ENCODE assay signal across 13 cellular contexts in genomic region chr3:123287051-123287961, GRCh38.
DNase-seq lines count a peak whose midpoint lies in the region; TF ChIP-seq lines count a peak whose summit lies in the region.
"Had no signal": no experiment of that assay in that cellular context is flagged by ENCODE, and none has a peak within 500 bp of the region (broad histone marks: within the 10 kb centered on the region; RNA-seq: fewer than 3 reads in every experiment).

No MANE protein-coding gene starts in this region.

- H3K36me3 Mint-ChIP-seq in osteocyte (ENCODE audit: unreplicated experiment) = peaks cover 8% of the 10 kb centered on the region
- H3K36me3 Mint-ChIP-seq in endothelial cell (ENCODE audit: low read depth, unreplicated experiment) = peaks cover 3% of the 10 kb centered on the region
- H3K36me3 Mint-ChIP-seq: CD8-positive, alpha-beta T cell had no signal

- no TSS peak for BruUV-seq in mammary epithelial cell (replicated peaks; lab: Mats Ljungman, UMichigan)

- no peaks in the 10 kb centered on the region for H3K79me2 ChIP-seq in mammary epithelial cell (ENCODE audit: insufficient read depth, low read length)

- peaks cover 14% of the 10 kb centered on the region; the same call in 1 of the 2 replicates for H4K20me1 ChIP-seq in BLaER1
- H4K20me1 ChIP-seq in mammary epithelial cell (ENCODE audit: insufficient read depth, low read length) = no peaks in the 10 kb centered on the region

- H3K27ac Mint-ChIP-seq in osteocyte (ENCODE audit: unreplicated experiment) = no peak overlapping the region
- no peak overlapping the region for H3K27ac Mint-ChIP-seq in endothelial cell (ENCODE audit: unreplicated experiment)
- H3K27ac Mint-ChIP-seq: CD8-positive, alpha-beta T cell had no signal

- H3K4me1 ChIP-seq in BLaER1 = peaks cover 38% of the 10 kb centered on the region
- no peaks in the 10 kb centered on the region for H3K4me1 ChIP-seq in uterus
- H3K4me1 ChIP-seq in mammary epithelial cell (ENCODE audit: insufficient read depth, low read length) = peaks cover 9% of the 10 kb centered on the region

- CTCF ChIA-PET in mammary epithelial cell (lab: Charles Lee; ENCODE audit: low non-redundant PET) = no interaction called here

- dilution Hi-C loops in mammary epithelial cell (cut with HindIII; ENCODE audit: low sequenced_read_pairs) = no loop called here

- no peak overlapping the region for H3K27ac ChIP-seq in BLaER1
- H3K27ac ChIP-seq in cingulate gyrus (ENCODE audit: low read depth, low read length) = peak overlapping the region; percentile 10
- H3K27ac ChIP-seq in uterus = no peak overlapping the region
- H3K27ac ChIP-seq in mammary epithelial cell (ENCODE audit: insufficient read depth, low read depth, low read length) = no peak overlapping the region
- H3K27ac ChIP-seq: KMS-11 had no signal

- TF ChIP-seq CTCF in osteocyte (IDR thresholded peaks at IDR 0.05) (no peak), uterus (IDR thresholded peaks at IDR 0.05) (no peak), mammary epithelial cell (conservative IDR thresholded peaks at IDR 0.05 in 1 of 2, IDR thresholded peaks at IDR 0.05 in 1 of 2; ENCODE audit: extremely low read depth in 1 of 2, insufficient read depth in 1 of 2, low read depth in 1 of 2, low read length in 2 of 2) (no peak), endothelial cell (IDR thresholded peaks at IDR 0.05; ENCODE audit: unreplicated experiment) (no peak)

- no peaks in the 10 kb centered on the region for H3K9me3 Mint-ChIP-seq in osteocyte (ENCODE audit: unreplicated experiment)
- no peaks in the 10 kb centered on the region for H3K9me3 Mint-ChIP-seq in endothelial cell (ENCODE audit: unreplicated experiment)
- H3K9me3 Mint-ChIP-seq: CD8-positive, alpha-beta T cell had no signal

- WGBS in mammary epithelial cell (ENCODE audit: low coverage, missing lambda C conversion rate) = 75% methylated on average over 14 of the region's 14 CpGs

- no peaks in the 10 kb centered on the region for H3K27me3 ChIP-seq in BLaER1
- H3K27me3 ChIP-seq in uterus = no peaks in the 10 kb centered on the region
- H3K27me3 ChIP-seq in mammary epithelial cell (ENCODE audit: insufficient read depth, low read length) = peaks cover 3% of the 10 kb centered on the region

- intact Hi-C loops in uterus (cut with DNase I; ENCODE audit: low total_unique reads) (no loop called here), mammary epithelial cell (cut with micrococcal nuclease) (no loop called here)

- no peak for TF ChIP-seq POLR2A in uterus (IDR thresholded peaks at IDR 0.05)

- H2AFZ ChIP-seq in mammary epithelial cell (ENCODE audit: low read depth, low read length) = no peak overlapping the region

- H3K4me3 Mint-ChIP-seq in osteocyte (ENCODE audit: unreplicated experiment) (no peak overlapping the region), endothelial cell (ENCODE audit: unreplicated experiment) (no peak overlapping the region)
- H3K4me3 Mint-ChIP-seq: CD8-positive, alpha-beta T cell had no signal

- peak overlapping the region; percentile 48 for H3K4me2 ChIP-seq in BLaER1
- H3K4me2 ChIP-seq in mammary epithelial cell (ENCODE audit: insufficient read depth, low read depth, low read length) = no peak overlapping the region
- H3K4me2 ChIP-seq: KMS-11 had no signal

- peaks cover 5% of the 10 kb centered on the region; the same call in 1 of the 2 replicates for H3K36me3 ChIP-seq in BLaER1
- H3K36me3 ChIP-seq in uterus = no peaks in the 10 kb centered on the region
- H3K36me3 ChIP-seq in mammary epithelial cell (ENCODE audit: insufficient read depth, low read length) = no peaks in the 10 kb centered on the region

- H3K4me3 ChIP-seq in BLaER1 (no peak overlapping the region), uterus (no peak overlapping the region), mammary epithelial cell (replicated peaks in 1 of 3; ENCODE audit: insufficient read depth in 1 of 3, low read depth in 2 of 3, low read length in 3 of 3) (no peak overlapping the region)

- in situ Hi-C loops in mammary epithelial cell (cut with MboI; ENCODE audit: low sequenced_read_pairs in 2 of 2) = no loop called here

- H3K9me3 ChIP-seq in BLaER1 (no peaks in the 10 kb centered on the region), uterus (no peaks in the 10 kb centered on the region), mammary epithelial cell (replicated peaks; ENCODE audit: insufficient read depth, low read length) (no peaks in the 10 kb centered on the region)

- DNase-seq in D341Med (ENCODE audit: low spot score) = peak; percentile 12
- peak; percentile 78 for DNase-seq in osteocyte (ENCODE audit: extremely low spot score, unreplicated experiment)
- DNase-seq in uterus = no peak
- DNase-seq in mammary epithelial cell = no peak
- no peak for DNase-seq in endothelial cell (ENCODE audit: low spot score)
- DNase-seq: DMS153, GOT3, NCI-H1092, NCI-H345 had no signal

- H3K9ac ChIP-seq in BLaER1 (no peak overlapping the region), mammary epithelial cell (ENCODE audit: insufficient read depth, low read length) (no peak overlapping the region)
- H3K9ac ChIP-seq: KMS-11 had no signal

- H3K4me1 Mint-ChIP-seq in osteocyte (ENCODE audit: unreplicated experiment) (no peaks in the 10 kb centered on the region), endothelial cell (ENCODE audit: unreplicated experiment) (no peaks in the 10 kb centered on the region)

- H3K27me3 Mint-ChIP-seq in osteocyte (ENCODE audit: unreplicated experiment) (no peaks in the 10 kb centered on the region), endothelial cell (ENCODE audit: unreplicated experiment) (peaks cover 8% of the 10 kb centered on the region)

Comparison
In these comparisons a context has a peak if more than half of its experiments do, and no peak if none do; other contexts are left out.
1. DNase-seq: peak in D341Med (single experiment) and osteocyte (single experiment); none in uterus (0 of 2), mammary epithelial cell (single experiment) and endothelial cell (single experiment).